In genomic region chr17:40600486-40601046, GRCh38 we compare ENCODE assay signal across 23 cellular contexts. TPM values are rescaled to one million over a fixed set of nuclear protein-coding genes. Genes with fewer than 3 reads are reported as not detected.
DNase-seq lines count a peak whose midpoint lies in the region; ATAC-seq and TF ChIP-seq lines count a peak whose summit lies in the region.
"Had no signal": no experiment of that assay in that cellular context is flagged by ENCODE, and none has a peak within 500 bp of the region (broad histone marks: within the 10 kb centered on the region; RNA-seq: fewer than 3 reads in every experiment).

No MANE protein-coding gene starts in this region.

- H3K36me3 ChIP-seq in H7 (replicated peaks; ENCODE audit: control insufficient read depth, insufficient read depth, low read length) = no peaks in the 10 kb centered on the region
- H3K36me3 ChIP-seq: SJCRH30, suprapubic skin had no signal

- H3K27me3 ChIP-seq in H7 (ENCODE audit: control insufficient read depth, insufficient read depth, low read length) = no peaks in the 10 kb centered on the region
- H3K27me3 ChIP-seq: body of pancreas, suprapubic skin had no signal

- POLR2A ChIA-PET in activated naive CD8-positive, alpha-beta T cell treated with anti-CD3 and anti-CD28 coated beads, Interleukin-2, amount 10 ng/mL, durations not matched to agents 7 days and 5 days (lab: Charles Lee) = interaction anchor here (1.0 to 1.4 kb wide), 2 partner anchors 36 to 40 kb away, joined by 4 to 8 read pairs; no protein-coding TSS in a partner anchor
- POLR2A ChIA-PET in naive thymus-derived CD8-positive, alpha-beta T cell (lab: Charles Lee) = interaction anchor here (0.8 to 6.4 kb wide), 8 partner anchors 10 to 60 kb away, joined by 3 to 197 read pairs (median 6); partner anchors contain the start of gene CCR7

- peak; percentile 3 for DNase-seq in T-helper 2 cell treated with Interferon-gamma antibody and Interleukin-4, amounts not matched to agents 5 μg/mL and 100 μg/mL, for 36 hours (ENCODE audit: low spot score)
- DNase-seq in T-helper 2 cell (no peak), HT-29 (ENCODE audit: low spot score) (peak; percentile 75), NCI-H1436 (lab: John Stamatoyannopoulos, UW) (no peak), GM20000 (ENCODE audit: low spot score) (no peak), H7 (no peak)
- DNase-seq in activated naive CD8-positive, alpha-beta T cell treated with anti-CD3 and anti-CD28 coated beads, Interleukin-2, amount 10 ng/mL, durations not matched to agents 7 days and 5 days = no peak
- DNase-seq in naive thymus-derived CD8-positive, alpha-beta T cell = peak in 1 of 10 donors; percentile 1
- DNase-seq: activated effector memory CD4-positive, alpha-beta T cell treated with anti-CD3 and anti-CD28 coated beads, Interleukin-2, amount 50 U/mL, for 16 hours; body of pancreas; cortex of kidney; DMS 273 treated with DMSO at 0.1 percent for 48 hours; foreskin keratinocyte; mesenchymal stem cell; NCI-H1417 treated with DMSO at 0.1 percent for 48 hours; NCI-H82; SJCRH30; stimulated activated CD4-positive, alpha-beta T cell treated with anti-CD3 and anti-CD28 coated beads, Interleukin-4, amount 100 ng/mL, for 1 hour; T-helper 9 cell had no signal

- H3K36me3 Mint-ChIP-seq in T-helper 2 cell treated with Interferon-gamma antibody and Interleukin-4, amounts not matched to agents 5 μg/mL and 100 μg/mL, for 36 hours (ENCODE audit: low read depth) = peaks cover 16% of the 10 kb centered on the region
- peaks cover 8% of the 10 kb centered on the region for H3K36me3 Mint-ChIP-seq in activated naive CD8-positive, alpha-beta T cell treated with anti-CD3 and anti-CD28 coated beads, Interleukin-2, amount 10 ng/mL, durations not matched to agents 7 days and 5 days
- H3K36me3 Mint-ChIP-seq in naive thymus-derived CD8-positive, alpha-beta T cell = peaks cover 0 to 2% (median 0%) of the 10 kb centered on the region in 3 donors

- H3K4me3 ChIP-seq in H7 (ENCODE audit: insufficient read depth, low read depth, low read length) = no peak overlapping the region
- H3K4me3 ChIP-seq: body of pancreas, SJCRH30, suprapubic skin had no signal

- TF ChIP-seq CTCF in GM20000 (IDR thresholded peaks at IDR 0.05; ENCODE audit: extremely low read depth, missing control alignments) = no peak

- H3K4me3 Mint-ChIP-seq in T-helper 2 cell treated with Interferon-gamma antibody and Interleukin-4, amounts not matched to agents 5 μg/mL and 100 μg/mL, for 36 hours = no peak overlapping the region
- peak overlapping the region; percentile 77 for H3K4me3 Mint-ChIP-seq in activated naive CD8-positive, alpha-beta T cell treated with anti-CD3 and anti-CD28 coated beads, Interleukin-2, amount 10 ng/mL, durations not matched to agents 7 days and 5 days
- H3K4me3 Mint-ChIP-seq in naive thymus-derived CD8-positive, alpha-beta T cell = peak overlapping the region in 9 of 10 donors; percentile 32 to 90 (median 76)

- H3K27me3 Mint-ChIP-seq in T-helper 2 cell treated with Interferon-gamma antibody and Interleukin-4, amounts not matched to agents 5 μg/mL and 100 μg/mL, for 36 hours (ENCODE audit: low read depth) = no peaks in the 10 kb centered on the region
- no peaks in the 10 kb centered on the region for H3K27me3 Mint-ChIP-seq in activated naive CD8-positive, alpha-beta T cell treated with anti-CD3 and anti-CD28 coated beads, Interleukin-2, amount 10 ng/mL, durations not matched to agents 7 days and 5 days
- no peaks in the 10 kb centered on the region for H3K27me3 Mint-ChIP-seq in naive thymus-derived CD8-positive, alpha-beta T cell
- H3K27me3 Mint-ChIP-seq: progenitor cell of endocrine pancreas had no signal

- ATAC-seq in activated naive CD8-positive, alpha-beta T cell treated with anti-CD3 and anti-CD28 coated beads, Interleukin-2, amount 10 ng/mL, durations not matched to agents 7 days and 5 days (ENCODE audit: low read depth) = no peak
- no peak for ATAC-seq in naive thymus-derived CD8-positive, alpha-beta T cell
- ATAC-seq: body of pancreas, foreskin keratinocyte had no signal

- peaks cover 83% of the 10 kb centered on the region for H3K4me1 Mint-ChIP-seq in T-helper 2 cell treated with Interferon-gamma antibody and Interleukin-4, amounts not matched to agents 5 μg/mL and 100 μg/mL, for 36 hours (ENCODE audit: low read depth)
- H3K4me1 Mint-ChIP-seq in activated naive CD8-positive, alpha-beta T cell treated with anti-CD3 and anti-CD28 coated beads, Interleukin-2, amount 10 ng/mL, durations not matched to agents 7 days and 5 days = peaks cover 87% of the 10 kb centered on the region
- H3K4me1 Mint-ChIP-seq in naive thymus-derived CD8-positive, alpha-beta T cell = peaks cover 51 to 99% (median 98%) of the 10 kb centered on the region in 4 donors

- H3K27ac Mint-ChIP-seq in T-helper 2 cell treated with Interferon-gamma antibody and Interleukin-4, amounts not matched to agents 5 μg/mL and 100 μg/mL, for 36 hours = peak overlapping the region; percentile 86
- H3K27ac Mint-ChIP-seq in activated naive CD8-positive, alpha-beta T cell treated with anti-CD3 and anti-CD28 coated beads, Interleukin-2, amount 10 ng/mL, durations not matched to agents 7 days and 5 days = peak overlapping the region; percentile 98
- peak overlapping the region; percentile 95 to 100 (median 100) for H3K27ac Mint-ChIP-seq in naive thymus-derived CD8-positive, alpha-beta T cell
- H3K27ac Mint-ChIP-seq: progenitor cell of endocrine pancreas had no signal

- peaks cover 6% of the 10 kb centered on the region for H3K9me3 Mint-ChIP-seq in T-helper 2 cell treated with Interferon-gamma antibody and Interleukin-4, amounts not matched to agents 5 μg/mL and 100 μg/mL, for 36 hours
- H3K9me3 Mint-ChIP-seq in activated naive CD8-positive, alpha-beta T cell treated with anti-CD3 and anti-CD28 coated beads, Interleukin-2, amount 10 ng/mL, durations not matched to agents 7 days and 5 days = peaks cover 2% of the 10 kb centered on the region
- H3K9me3 Mint-ChIP-seq in naive thymus-derived CD8-positive, alpha-beta T cell = peaks cover 0 to 2% (median 0%) of the 10 kb centered on the region in 9 donors

RNA-seq across cellular contexts. Expression of gene CCR7, which starts 35.3 kb away (rescaled TPM):
- not detected in 2 replicates for total RNA-seq in HT-29 (2014; rRNA removed; shearing (Covaris generic))
- 100 to 1,000 TPM; 231 to 238 TPM for total RNA-seq in activated naive CD8-positive, alpha-beta T cell treated with anti-CD3 and anti-CD28 coated beads, Interleukin-2, amount 10 ng/mL, durations not matched to agents 7 days and 5 days
- total RNA-seq in naive thymus-derived CD8-positive, alpha-beta T cell = 100 to 1,000 TPM; 571 to 574 TPM
- 1,000 to 10,000 TPM in 2 of 3 donors, 100 to 1,000 TPM in 1; 897 to 2,008 (median 1,531) TPM for polyA plus RNA-seq in naive thymus-derived CD8-positive, alpha-beta T cell
- total RNA-seq in H7 (2014; rRNA removed; shearing (Covaris generic)) = 1.1 TPM in 1 of 2 replicates, not detected in the other
- total RNA-seq: foreskin keratinocyte, kidney epithelial cell, progenitor cell of endocrine pancreas, SJCRH30 had no signal
- polyA plus RNA-seq: foreskin keratinocyte, neural cell had no signal

RNA-seq across cellular contexts. Expression of gene SMARCE1, which starts 47.1 kb away (rescaled TPM):
- total RNA-seq in HT-29 (2014; rRNA removed; shearing (Covaris generic)) = 30.0 and 34.8 TPM in 2 replicates
- total RNA-seq in activated naive CD8-positive, alpha-beta T cell treated with anti-CD3 and anti-CD28 coated beads, Interleukin-2, amount 10 ng/mL, durations not matched to agents 7 days and 5 days = 100 to 1,000 TPM; 109 to 117 TPM
- total RNA-seq in naive thymus-derived CD8-positive, alpha-beta T cell = 100 to 1,000 TPM in 1 of 2 experiments, 10 to 100 TPM in 1; 97.5 to 108 TPM
- polyA plus RNA-seq in naive thymus-derived CD8-positive, alpha-beta T cell = 100 to 1,000 TPM; 195 to 229 (median 220) TPM
- 75.1 and 99.9 TPM in 2 replicates for total RNA-seq in H7 (2014; rRNA removed; shearing (Covaris generic))

Comparison
In these comparisons a context has a peak if more than half of its experiments do, and no peak if none do; other contexts are left out.
1. DNase-seq: peak in T-helper 2 cell treated with Interferon-gamma antibody and Interleukin-4, amounts not matched to agents 5 μg/mL and 100 μg/mL, for 36 hours (single experiment) and HT-29 (single experiment); none in T-helper 2 cell (0 of 5), activated naive CD8-positive, alpha-beta T cell treated with anti-CD3 and anti-CD28 coated beads, Interleukin-2, amount 10 ng/mL, durations not matched to agents 7 days and 5 days (single experiment), NCI-H1436 (single experiment), GM20000 (single experiment) and H7 (single experiment).
2. RNA of gene CCR7, which starts 35.3 kb away (total RNA-seq): 571 to 574 TPM in naive thymus-derived CD8-positive, alpha-beta T cell and 231 to 238 TPM in activated naive CD8-positive, alpha-beta T cell treated with anti-CD3 and anti-CD28 coated beads, Interleukin-2, amount 10 ng/mL, durations not matched to agents 7 days and 5 days; 1.1 TPM in H7 and not detected in HT-29; every median in the first group is over 100 times any median in the second.
3. Peak in every context shown above with its lines, with median percentiles within 50 percentile points of each other: H3K27ac Mint-ChIP-seq.